Comparison of ENCODE assay signal across 33 cellular contexts in the genomic region with DNA sequence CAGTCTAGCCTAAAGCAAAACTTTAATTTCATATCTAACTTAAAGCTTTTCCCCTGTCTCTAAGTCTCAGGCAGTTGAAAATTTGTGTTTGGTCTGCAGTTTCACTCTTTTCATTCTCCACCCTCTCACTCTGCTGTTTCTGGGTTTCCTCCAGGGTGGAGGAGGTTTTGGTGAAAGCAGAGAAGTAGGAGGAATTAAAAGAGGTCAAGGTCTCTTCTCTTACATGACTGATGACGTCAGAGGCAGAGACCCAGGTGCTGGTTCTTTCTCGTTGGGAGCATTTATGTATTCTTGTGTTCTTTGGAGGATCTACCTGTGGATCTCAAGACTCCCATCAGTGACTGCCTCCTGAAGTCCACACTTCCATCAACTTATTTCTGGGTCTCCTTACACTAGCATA.
"Had no signal": no experiment of that assay in that cellular context is flagged by ENCODE, and none has a peak within 500 bp of the region (broad histone marks: within the 10 kb centered on the region; RNA-seq: fewer than 3 reads in every experiment).

No MANE protein-coding gene starts in this region.

- H3K9me3 ChIP-seq: adrenal gland, body of pancreas, breast epithelium had no signal

- H3K4me3 ChIP-seq: adrenal gland, body of pancreas, breast epithelium had no signal

- DNase-seq: activated B cell treated with CpG ODN at 0.5 μM for 24 hours; activated CD4-positive, alpha-beta memory T cell treated with anti-CD3 and anti-CD28 coated beads for 36 hours; activated CD4-positive, alpha-beta T cell treated with anti-CD3 and anti-CD28 coated beads for 4 hours; activated CD4-positive, alpha-beta T cell treated with anti-CD3 and anti-CD28 coated beads, Interleukin-2, amount 10 ng/mL, durations not matched to agents 24 days and 14 days; activated CD4-positive, alpha-beta T cell treated with anti-CD3 and anti-CD28 coated beads, Interleukin-2, amount 50 U/mL, for 1 hour; activated CD4-positive, alpha-beta T cell treated with anti-CD3 and anti-CD28 coated beads, Interleukin-2, amount 50 U/mL, for 4 hours; activated CD4-positive, CD25-positive, alpha-beta regulatory T cell treated with anti-CD3 and anti-CD28 coated beads, Interleukin-2, amount 50 U/mL, for 72 hours; activated CD8-positive, alpha-beta memory T cell treated with anti-CD3 and anti-CD28 coated beads, Interleukin-2, amount 50 U/mL, for 4 hours; activated CD8-positive, alpha-beta T cell treated with anti-CD3 and anti-CD28 coated beads for 36 hours; activated effector memory CD4-positive, alpha-beta T cell treated with anti-CD3 and anti-CD28 coated beads, Interleukin-2, amount 50 U/mL, for 16 hours; activated gamma-delta T cell treated with Interleukin-2 at 50 U/mL for 16 hours; activated naive CD4-positive, alpha-beta T cell; activated naive CD4-positive, alpha-beta T cell treated with anti-CD3 and anti-CD28 coated beads for 36 hours; activated naive CD4-positive, alpha-beta T cell treated with anti-CD3 and anti-CD28 coated beads, Interleukin-2, amount 50 U/mL, for 16 hours; activated naive CD8-positive, alpha-beta T cell treated with anti-CD3 and anti-CD28 coated beads for 36 hours; activated T-cell treated with anti-CD3 and anti-CD28 coated beads for 4 hours; activated T-cell treated with anti-CD3 and anti-CD28 coated beads, Interleukin-2, amount 50 U/mL, for 1 hour; activated T-cell treated with anti-CD3 and anti-CD28 coated beads, Interleukin-2, amount 50 U/mL, for 4 hours; activated T-cell treated with anti-CD3 and anti-CD28 coated beads, Interleukin-2, amount 50 U/mL, for 72 hours; adrenal gland; amniotic stem cell; aorta; body of pancreas; brain microvascular endothelial cell; central memory CD4-positive, alpha-beta T cell; T-helper 2 cell; T-helper 9 cell had no signal

- ATAC-seq: activated CD8-positive, alpha-beta T cell treated with anti-CD3 and anti-CD28 coated beads for 36 hours; activated naive CD4-positive, alpha-beta T cell treated with anti-CD3 and anti-CD28 coated beads, Interleukin-2, amount 50 U/mL, for 72 hours; activated T-cell treated with anti-CD3 and anti-CD28 coated beads, Interleukin-2, amount 50 U/mL, for 4 hours; activated T-cell treated with anti-CD3 and anti-CD28 coated beads, Interleukin-2, amount 50 U/mL, for 72 hours; activated T-helper 17 cell treated with anti-CD3 and anti-CD28 coated beads, Interleukin-2, amount 50 U/mL, for 72 hours; body of pancreas had no signal

- FAIRE-seq: astrocyte, TTC549 had no signal

- H3K36me3 ChIP-seq: breast epithelium had no signal

- H3K27me3 ChIP-seq: adrenal gland, body of pancreas, brain microvascular endothelial cell, breast epithelium had no signal

- H3K27ac ChIP-seq: adrenal gland, body of pancreas, brain microvascular endothelial cell, breast epithelium, VCaP had no signal
